In the genomic region with DNA sequence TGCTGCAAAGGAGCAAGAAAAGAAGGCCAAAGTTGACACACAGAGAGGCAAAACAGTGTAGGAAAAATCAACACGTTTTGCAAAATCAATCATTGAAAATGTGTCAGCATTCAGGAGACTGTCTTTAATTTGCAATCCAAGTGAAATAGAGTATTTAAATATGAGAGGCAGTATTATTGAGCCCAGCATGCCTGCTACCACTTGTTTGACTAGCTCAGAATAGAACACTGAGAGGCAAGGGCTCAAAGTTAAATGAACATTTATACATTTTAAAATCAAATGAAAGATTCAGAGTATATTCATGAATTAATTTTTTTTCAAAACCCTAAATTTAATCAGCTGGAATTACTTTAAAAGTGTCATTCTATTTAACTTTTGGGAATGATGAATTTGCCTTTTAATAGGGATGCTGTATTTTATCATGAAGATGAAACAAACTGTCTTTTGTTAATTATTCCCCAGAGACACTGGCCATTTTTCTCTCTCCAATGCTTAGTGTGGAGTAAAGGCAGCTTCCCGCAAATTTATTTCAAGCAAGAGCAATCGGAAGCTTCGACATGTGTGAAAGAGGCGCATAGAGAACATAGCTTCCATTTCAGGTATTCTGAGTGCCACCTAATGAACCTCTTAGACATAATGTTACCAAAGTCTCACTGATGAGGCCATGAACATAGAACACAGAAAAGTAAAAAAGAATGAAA, we compare ENCODE assay signal across 36 cellular contexts. TPM values are rescaled to one million over a fixed set of nuclear protein-coding genes. Genes with fewer than 3 reads are reported as not detected.
DNase-seq lines count a peak whose midpoint lies in the region; ATAC-seq and TF ChIP-seq lines count a peak whose summit lies in the region.
"Had no signal": no experiment of that assay in that cellular context is flagged by ENCODE, and none has a peak within 500 bp of the region (broad histone marks: within the 10 kb centered on the region; RNA-seq: fewer than 3 reads in every experiment).

No MANE protein-coding gene starts in this region.

- no peaks in the 10 kb centered on the region for H3K9me3 Mint-ChIP-seq in CD4-positive, CD25-positive, alpha-beta regulatory T cell
- peaks cover 0 to 11% (median 0%) of the 10 kb centered on the region in 5 experiments for H3K9me3 Mint-ChIP-seq in brain
- H3K9me3 Mint-ChIP-seq: activated B cell treated with CpG ODN at 0.5 μM for 24 hours; activated CD4-positive, alpha-beta T cell treated with anti-CD3 and anti-CD28 coated beads, Interleukin-2, amount 10 ng/mL, durations not matched to agents 7 days and 5 days; activated naive CD8-positive, alpha-beta T cell treated with anti-CD3 and anti-CD28 coated beads, Interleukin-2, amount 10 ng/mL, durations not matched to agents 7 days and 5 days; CD4-positive, alpha-beta T cell; dendritic cell treated with granulocyte-macrophage colony-stimulating factor and Interleukin-4, amounts not matched to agents 40 ng/mL and 50 ng/mL, for 4 days; neural crest cell; stimulated activated naive CD8-positive, alpha-beta T cell treated with anti-CD3 and anti-CD28 coated beads, Interleukin-15, amount 100 ng/mL, for 72 hours had no signal

- H3K4me1 ChIP-seq in CD4-positive, CD25-positive, alpha-beta regulatory T cell (ENCODE audit: control insufficient read depth, insufficient read depth, low read length, poor library complexity, severe bottlenecking) = peaks cover under 1% of the 10 kb centered on the region
- no peaks in the 10 kb centered on the region for H3K4me1 ChIP-seq in mammary epithelial cell (ENCODE audit: insufficient read depth, low read length)
- H3K4me1 ChIP-seq: ascending aorta, parathyroid adenoma, right lobe of liver, SJCRH30, tibial nerve had no signal

- H3K27me3 Mint-ChIP-seq in CD4-positive, CD25-positive, alpha-beta regulatory T cell = no peaks in the 10 kb centered on the region
- peaks cover 6% of the 10 kb centered on the region for H3K27me3 Mint-ChIP-seq in brain
- H3K27me3 Mint-ChIP-seq: activated B cell treated with CpG ODN at 0.5 μM for 24 hours; activated CD4-positive, alpha-beta T cell treated with anti-CD3 and anti-CD28 coated beads, Interleukin-2, amount 10 ng/mL, durations not matched to agents 7 days and 5 days; activated naive CD8-positive, alpha-beta T cell treated with anti-CD3 and anti-CD28 coated beads, Interleukin-2, amount 10 ng/mL, durations not matched to agents 7 days and 5 days; CD4-positive, alpha-beta T cell; dendritic cell treated with granulocyte-macrophage colony-stimulating factor and Interleukin-4, amounts not matched to agents 40 ng/mL and 50 ng/mL, for 4 days; stimulated activated naive CD8-positive, alpha-beta T cell treated with anti-CD3 and anti-CD28 coated beads, Interleukin-15, amount 100 ng/mL, for 72 hours had no signal

- 95% methylated on average over 5 of the region's 5 CpGs for WGBS in mammary epithelial cell (ENCODE audit: low coverage, missing lambda C conversion rate)

- ATAC-seq in CD4-positive, CD25-positive, alpha-beta regulatory T cell (ENCODE audit: low read depth in 2 of 2) = no peak
- no peak for ATAC-seq in HG03108 (IDR thresholded peaks at IDR 0.05; ENCODE audit: unreplicated experiment)
- ATAC-seq: A549; left colon; right lobe of liver; stimulated activated naive CD8-positive, alpha-beta T cell treated with anti-CD3 and anti-CD28 coated beads, Interleukin-15, amount 100 ng/mL, for 72 hours had no signal

- no peak for TF ChIP-seq CTCF in brain (conservative IDR thresholded peaks at IDR 0.05)
- TF ChIP-seq CTCF in mammary epithelial cell (conservative IDR thresholded peaks at IDR 0.05 in 1 of 2, IDR thresholded peaks at IDR 0.05 in 1 of 2; ENCODE audit: extremely low read depth in 1 of 2, insufficient read depth in 1 of 2, low read depth in 1 of 2, low read length in 2 of 2) = no peak

- H3K4me3 ChIP-seq in CD4-positive, CD25-positive, alpha-beta regulatory T cell (ENCODE audit: low read depth, low read length) = no peak overlapping the region
- H3K4me3 ChIP-seq in mammary epithelial cell (replicated peaks in 1 of 3; ENCODE audit: insufficient read depth in 1 of 3, low read depth in 2 of 3, low read length in 3 of 3) = no peak overlapping the region
- H3K4me3 ChIP-seq: A549, ascending aorta, right lobe of liver, SJCRH30, spleen, tibial nerve had no signal

- H3K9ac ChIP-seq in mammary epithelial cell (ENCODE audit: insufficient read depth, low read length) = no peak overlapping the region
- H3K9ac ChIP-seq: KMS-11, parathyroid adenoma had no signal

- no peaks in the 10 kb centered on the region for H3K27me3 ChIP-seq in CD4-positive, CD25-positive, alpha-beta regulatory T cell (ENCODE audit: control insufficient read depth, insufficient read depth, low read length)
- H3K27me3 ChIP-seq in layer of hippocampus (ENCODE audit: control insufficient read depth, insufficient read depth, low read length) (no peaks in the 10 kb centered on the region), mammary epithelial cell (ENCODE audit: insufficient read depth, low read length) (no peaks in the 10 kb centered on the region)
- H3K27me3 ChIP-seq: ascending aorta, right lobe of liver, SJCRH30, spleen, tibial nerve had no signal

- H3K27ac ChIP-seq in CD4-positive, CD25-positive, alpha-beta regulatory T cell (ENCODE audit: insufficient read depth, low read length, poor library complexity, severe bottlenecking) = no peak overlapping the region
- H3K27ac ChIP-seq in layer of hippocampus (ENCODE audit: low read depth, low read length) (peak overlapping the region; percentile 21), mammary epithelial cell (ENCODE audit: insufficient read depth, low read depth, low read length) (no peak overlapping the region)
- H3K27ac ChIP-seq: A549, ascending aorta, KMS-11, parathyroid adenoma, right lobe of liver, SJCRH30, spleen, tibial nerve had no signal

- CTCF ChIA-PET in mammary epithelial cell (lab: Charles Lee; ENCODE audit: low non-redundant PET) = no interaction called here

- no peak for DNase-seq in CD4-positive, CD25-positive, alpha-beta regulatory T cell
- DNase-seq in NCI-H1930 (lab: John Stamatoyannopoulos, UW) (peak; percentile 36 to 37), mammary epithelial cell (no peak), kidney glomerular epithelial cell (lab: John Stamatoyannopoulos, UW) (no peak), NCI-H1694 (lab: John Stamatoyannopoulos, UW) (no peak)
- DNase-seq: activated B cell treated with CpG ODN at 0.5 μM for 24 hours; activated CD4-positive, alpha-beta T cell treated with anti-CD3 and anti-CD28 coated beads, Interleukin-2, amount 10 ng/mL, durations not matched to agents 7 days and 5 days; activated gamma-delta T cell treated with Interleukin-2 at 50 U/mL for 16 hours; activated naive CD8-positive, alpha-beta T cell treated with anti-CD3 and anti-CD28 coated beads, Interleukin-2, amount 10 ng/mL, durations not matched to agents 7 days and 5 days; activated T-cell treated with anti-CD3 and anti-CD28 coated beads, Interleukin-2, amount 50 U/mL, for 1 hour; AML-193; CD4-positive, alpha-beta T cell; foreskin melanocyte; GOT3; left colon; mesendoderm; MM.1S; NCI-H1105 treated with DMSO at 0.1 percent for 48 hours; NCI-H446; right lobe of liver; RPMI8226; SJCRH30; spleen; stimulated activated CD4-positive, alpha-beta T cell treated with anti-CD3 and anti-CD28 coated beads, Interleukin-2, amount 100 ng/mL, for 24 hours; stimulated activated naive CD8-positive, alpha-beta T cell treated with anti-CD3 and anti-CD28 coated beads, Interleukin-15, amount 100 ng/mL, for 72 hours; T1000 had no signal

- dilution Hi-C loops in mammary epithelial cell (cut with HindIII; ENCODE audit: low sequenced_read_pairs) = loop anchor here (5.0 kb wide), 1 partner anchor 34 kb away; no protein-coding TSS in a partner anchor

- H3K9me3 ChIP-seq in CD4-positive, CD25-positive, alpha-beta regulatory T cell (ENCODE audit: control insufficient read depth in 2 of 2, low read length in 2 of 2) = no peaks in the 10 kb centered on the region
- no peaks in the 10 kb centered on the region for H3K9me3 ChIP-seq in mammary epithelial cell (replicated peaks; ENCODE audit: insufficient read depth, low read length)
- H3K9me3 ChIP-seq: A549, ascending aorta, right lobe of liver, SJCRH30, spleen, tibial nerve had no signal

- H3K4me3 Mint-ChIP-seq in CD4-positive, CD25-positive, alpha-beta regulatory T cell = no peak overlapping the region
- peak overlapping the region in 2 of 5 experiments; percentile 26 to 33 for H3K4me3 Mint-ChIP-seq in brain
- H3K4me3 Mint-ChIP-seq: activated B cell treated with CpG ODN at 0.5 μM for 24 hours; activated CD4-positive, alpha-beta T cell treated with anti-CD3 and anti-CD28 coated beads, Interleukin-2, amount 10 ng/mL, durations not matched to agents 7 days and 5 days; activated naive CD8-positive, alpha-beta T cell treated with anti-CD3 and anti-CD28 coated beads, Interleukin-2, amount 10 ng/mL, durations not matched to agents 7 days and 5 days; CD4-positive, alpha-beta T cell; dendritic cell treated with granulocyte-macrophage colony-stimulating factor and Interleukin-4, amounts not matched to agents 40 ng/mL and 50 ng/mL, for 4 days; neural crest cell; stimulated activated naive CD8-positive, alpha-beta T cell treated with anti-CD3 and anti-CD28 coated beads, Interleukin-15, amount 100 ng/mL, for 72 hours had no signal

- intact Hi-C loops in mammary epithelial cell (cut with micrococcal nuclease) = no loop called here

- H2AFZ ChIP-seq in mammary epithelial cell (ENCODE audit: low read depth, low read length) = no peak overlapping the region
- H2AFZ ChIP-seq: parathyroid adenoma had no signal

- H4K20me1 ChIP-seq in mammary epithelial cell (ENCODE audit: insufficient read depth, low read length) = no peaks in the 10 kb centered on the region

- in situ Hi-C loops in mammary epithelial cell (cut with MboI; ENCODE audit: low sequenced_read_pairs in 2 of 2) = no loop called here

- H3K36me3 Mint-ChIP-seq in CD4-positive, CD25-positive, alpha-beta regulatory T cell = peaks cover 23% of the 10 kb centered on the region
- no peaks in the 10 kb centered on the region for H3K36me3 Mint-ChIP-seq in brain

- H3K36me3 ChIP-seq in CD4-positive, CD25-positive, alpha-beta regulatory T cell (ENCODE audit: control insufficient read depth, insufficient read depth, low read length) = peaks cover 20% of the 10 kb centered on the region
- H3K36me3 ChIP-seq in mammary epithelial cell (ENCODE audit: insufficient read depth, low read length) = peaks cover 11% of the 10 kb centered on the region
- H3K36me3 ChIP-seq: SJCRH30 had no signal

- peaks cover 15 to 36% (median 24%) of the 10 kb centered on the region in 4 donors for H3K4me1 Mint-ChIP-seq in CD4-positive, CD25-positive, alpha-beta regulatory T cell
- peaks cover 31% of the 10 kb centered on the region for H3K4me1 Mint-ChIP-seq in brain

- H3K4me2 ChIP-seq in mammary epithelial cell (ENCODE audit: insufficient read depth, low read depth, low read length) = no peak overlapping the region
- H3K4me2 ChIP-seq: A549, KMS-11 had no signal

- peaks cover 23% of the 10 kb centered on the region for H3K79me2 ChIP-seq in mammary epithelial cell (ENCODE audit: insufficient read depth, low read length)
- H3K79me2 ChIP-seq: parathyroid adenoma had no signal

- peak overlapping the region in 2 of 3 donors; percentile 29 to 32 for H3K27ac Mint-ChIP-seq in CD4-positive, CD25-positive, alpha-beta regulatory T cell
- peak overlapping the region in 4 of 5 experiments; percentile 7 to 92 (median 45) for H3K27ac Mint-ChIP-seq in brain
- H3K27ac Mint-ChIP-seq: activated B cell treated with CpG ODN at 0.5 μM for 24 hours; activated CD4-positive, alpha-beta T cell treated with anti-CD3 and anti-CD28 coated beads, Interleukin-2, amount 10 ng/mL, durations not matched to agents 7 days and 5 days; activated naive CD8-positive, alpha-beta T cell treated with anti-CD3 and anti-CD28 coated beads, Interleukin-2, amount 10 ng/mL, durations not matched to agents 7 days and 5 days; CD4-positive, alpha-beta T cell; dendritic cell treated with granulocyte-macrophage colony-stimulating factor and Interleukin-4, amounts not matched to agents 40 ng/mL and 50 ng/mL, for 4 days; stimulated activated naive CD8-positive, alpha-beta T cell treated with anti-CD3 and anti-CD28 coated beads, Interleukin-15, amount 100 ng/mL, for 72 hours had no signal

- no TSS peak for BruUV-seq in mammary epithelial cell (replicated peaks; lab: Mats Ljungman, UMichigan)

RNA-seq across cellular contexts. Expression of a gene that starts 11.4 kb away (rescaled TPM):
- total RNA-seq in CD4-positive, CD25-positive, alpha-beta regulatory T cell = 24.0 TPM
- polyA plus RNA-seq in CD4-positive, CD25-positive, alpha-beta regulatory T cell = 10 to 100 TPM; 20.5 to 28.6 (median 24.1) TPM
- polyA plus RNA-seq in brain (ENCODE audit: insufficient read depth, low read depth, low replicate concordance) (2.2 TPM), mammary epithelial cell (16.7 TPM)
- 10 to 100 TPM; 25.5 to 27.5 TPM for total RNA-seq in mammary epithelial cell
- polyA minus RNA-seq in mammary epithelial cell = 40.5 TPM

Comparison
In these comparisons a context has a peak if more than half of its experiments do, and no peak if none do; other contexts are left out.
1. DNase-seq: peak in NCI-H1930 (2 of 2); none in CD4-positive, CD25-positive, alpha-beta regulatory T cell (0 of 3), mammary epithelial cell (single experiment), kidney glomerular epithelial cell (single experiment) and NCI-H1694 (single experiment).